Comparison of ENCODE assay signal across 7 cellular contexts in genomic region chr16:89093602-89094251, GRCh38. TPM values are rescaled to one million over a fixed set of nuclear protein-coding genes. Genes with fewer than 3 reads are reported as not detected.
DNase-seq lines count a peak whose midpoint lies in the region; ATAC-seq and TF ChIP-seq lines count a peak whose summit lies in the region.

Gene ACSF3 (plus strand): TSS chr16:89093852. CDS start chr16:89100682, 6,830 bp downstream.

- peak in 33 of 34 experiments; percentile 32 to 73 (median 54) for DNase-seq in T-cell
- DNase-seq in adipocyte (ENCODE audit: low read depth) = peak; percentile 82
- peak; percentile 61 to 89 (median 71) for DNase-seq in heart left ventricle
- no peak for DNase-seq in progenitor cell of endocrine pancreas (ENCODE audit: low spot score, unreplicated experiment)
- DNase-seq in upper lobe of left lung = peak; percentile 64 to 95

- 0 to 4% (median 2%) methylated on average over 10 to 110 of the region's 110 CpGs for WGBS in heart left ventricle, 4 donors
- WGBS in upper lobe of left lung, 2 donors = 2% methylated on average over 12 to 27 of the region's 110 CpGs

- H3K36me3 Mint-ChIP-seq in T-cell (no peaks in the 10 kb centered on the region), progenitor cell of endocrine pancreas (ENCODE audit: insufficient read depth) (no peaks in the 10 kb centered on the region)

- peak within 1 kb of the TSS; percentile 83 to 95 (median 91) for H3K4me3 Mint-ChIP-seq in T-cell
- H3K4me3 Mint-ChIP-seq in progenitor cell of endocrine pancreas (ENCODE audit: low read depth) = peak within 1 kb of the TSS; percentile 88

- H3K4me1 ChIP-seq in adipocyte (ENCODE audit: control insufficient read depth, insufficient read depth, low read length) = peaks cover 19% of the 10 kb centered on the region
- peaks cover 6 to 45% (median 18%) of the 10 kb centered on the region in 12 donors for H3K4me1 ChIP-seq in heart left ventricle
- H3K4me1 ChIP-seq in upper lobe of left lung = peaks cover 28 to 51% (median 38%) of the 10 kb centered on the region in 4 donors

- intact Hi-C loops in heart left ventricle (cut with DNase I) = loop anchor here in 8 of 10 donors (5.0 to 10.0 kb wide), 3 partner anchors 149 to 279 kb away; partner anchors contain the start of gene APRT (in 3 of the 8)

- H3K4me1 Mint-ChIP-seq in T-cell (peaks cover 48 to 51% (median 48%) of the 10 kb centered on the region in 3 donors), progenitor cell of endocrine pancreas (ENCODE audit: low read depth) (peaks cover 32% of the 10 kb centered on the region)

- H3K4me3 ChIP-seq in adipocyte (ENCODE audit: low read length) (peak within 1 kb of the TSS; percentile 94), heart left ventricle (peak within 1 kb of the TSS; percentile 73 to 99 (median 84)), upper lobe of left lung (peak within 1 kb of the TSS; percentile 56 to 98 (median 85))

- no peak for TF ChIP-seq EP300 in upper lobe of left lung (IDR thresholded peaks at IDR 0.05)

- TF ChIP-seq CTCF in heart left ventricle (IDR thresholded peaks at IDR 0.05) = no peak
- no peak for TF ChIP-seq CTCF in progenitor cell of endocrine pancreas (IDR thresholded peaks at IDR 0.05; ENCODE audit: unreplicated experiment)
- TF ChIP-seq CTCF in upper lobe of left lung (IDR thresholded peaks at IDR 0.05) = peak in 3 of 6 experiments; percentile 20 to 38 (median 33)

- POLR2A ChIA-PET in T-cell (lab: Charles Lee) = interaction anchor here in 1 of 2 donors (0.6 kb wide), 1 partner anchor 147 kb away, joined by 3 read pairs; no protein-coding TSS in a partner anchor

- H3K9me3 Mint-ChIP-seq in T-cell (no peaks in the 10 kb centered on the region), progenitor cell of endocrine pancreas (ENCODE audit: low read depth) (no peaks in the 10 kb centered on the region)

- H3K9me3 ChIP-seq in adipocyte (ENCODE audit: control insufficient read depth, low read length) (no peaks in the 10 kb centered on the region), heart left ventricle (no peaks in the 10 kb centered on the region), upper lobe of left lung (no peaks in the 10 kb centered on the region)

- H3K27ac ChIP-seq in heart left ventricle (peak within 1 kb of the TSS in 11 of 12 donors; percentile 24 to 84 (median 74)), upper lobe of left lung (peak within 1 kb of the TSS; percentile 52 to 89 (median 70))

- CTCF ChIA-PET in T-cell (lab: Charles Lee) = no interaction called here

- peak within 1 kb of the TSS; percentile 93 to 96 for H3K27ac Mint-ChIP-seq in T-cell
- peak within 1 kb of the TSS; percentile 81 for H3K27ac Mint-ChIP-seq in progenitor cell of endocrine pancreas

- ATAC-seq in HG03196 (IDR thresholded peaks at IDR 0.05; ENCODE audit: unreplicated experiment) = peak; percentile 47
- peak; percentile 23 to 68 (median 68) for ATAC-seq in T-cell (replicated peaks in 1 of 4)
- peak; percentile 70 to 92 (median 90) for ATAC-seq in heart left ventricle
- peak; percentile 35 to 93 for ATAC-seq in upper lobe of left lung (ENCODE audit: low FRiP score in 2 of 2)

- H3K27me3 ChIP-seq in adipocyte (replicated peaks; ENCODE audit: control insufficient read depth, insufficient read depth, low read length) = peaks cover 39% of the 10 kb centered on the region
- peaks cover 0 to 23% (median 9%) of the 10 kb centered on the region in 9 donors for H3K27me3 ChIP-seq in heart left ventricle
- H3K27me3 ChIP-seq in upper lobe of left lung = peaks cover 0 to 8% (median 2%) of the 10 kb centered on the region in 4 donors

- TF ChIP-seq POLR2A in GM15510 (IDR thresholded peaks at IDR 0.05; ENCODE audit: borderline replicate concordance, extremely low read depth, insufficient read length) (peak; percentile 75), heart left ventricle (IDR thresholded peaks at IDR 0.05) (no peak), upper lobe of left lung (IDR thresholded peaks at IDR 0.05) (peak in 2 of 4 donors; percentile 52 to 64)

- H3K27me3 Mint-ChIP-seq in T-cell (peaks cover 4 to 13% of the 10 kb centered on the region in 2 donors), progenitor cell of endocrine pancreas (peaks cover 49% of the 10 kb centered on the region)

- peak within 1 kb of the TSS; percentile 92 for H3K9ac ChIP-seq in adipocyte (ENCODE audit: low read length)

- H3K36me3 ChIP-seq in adipocyte (ENCODE audit: control insufficient read depth, insufficient read depth, low read length, severe bottlenecking) (no peaks in the 10 kb centered on the region), heart left ventricle (peaks cover 0 to 2% (median 0%) of the 10 kb centered on the region in 9 donors), upper lobe of left lung (peaks cover 0 to under 1% (median 0%) of the 10 kb centered on the region in 4 donors)

RNA-seq across cellular contexts. Expression of gene ACSF3, which starts in this region (rescaled TPM):
- total RNA-seq in T-cell (100 to 1,000 TPM in 1 of 5 donors, 10 to 100 TPM in 4; 70.5 to 102 (median 79.9) TPM), heart left ventricle (10 to 100 TPM; 10.3 to 26.3 (median 19.3) TPM), progenitor cell of endocrine pancreas (25.2 and 31.3 TPM in 2 replicates), upper lobe of left lung (10 to 100 TPM; 30.2 to 97.4 (median 35.3) TPM)
- polyA plus RNA-seq in heart left ventricle = 10 to 100 TPM; 12.2 to 22.9 TPM
